25 cellular contexts compared by ENCODE assay signal in the genomic region with DNA sequence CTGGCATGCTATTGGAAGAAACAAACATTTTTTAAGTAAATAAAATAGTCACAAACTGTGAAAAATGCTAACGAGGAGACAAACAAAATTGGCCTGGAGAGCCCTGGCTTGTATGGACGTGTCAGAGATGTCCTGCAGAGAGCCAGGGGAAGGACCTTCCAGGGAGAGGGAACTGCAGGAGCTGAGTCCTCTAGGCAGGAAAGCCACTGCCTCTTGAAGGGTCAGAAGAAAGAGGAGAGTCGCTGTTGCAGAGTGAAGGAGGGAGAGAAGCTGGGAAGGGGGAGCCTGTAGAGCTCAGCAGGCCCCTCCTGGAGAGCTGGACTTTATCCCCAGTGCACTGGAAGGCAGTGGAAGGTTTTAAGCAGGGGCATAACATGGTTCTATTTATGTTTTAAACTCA.
"Had no signal": no experiment of that assay in that cellular context is flagged by ENCODE, and none has a peak within 500 bp of the region (broad histone marks: within the 10 kb centered on the region; RNA-seq: fewer than 3 reads in every experiment).

No MANE protein-coding gene starts in this region.

- FAIRE-seq: endometrium, islet of Langerhans had no signal

- H3K9me3 ChIP-seq: breast epithelium, esophagus squamous epithelium, left lung, ovary, right lobe of liver, upper lobe of right lung had no signal

- H3K27ac ChIP-seq: breast epithelium, epithelial cell of prostate, esophagus squamous epithelium, left lung, ovary, right lobe of liver, upper lobe of right lung had no signal

- H3K36me3 ChIP-seq: breast epithelium, left lung, ovary, right lobe of liver, upper lobe of right lung had no signal

- H3K36me3 Mint-ChIP-seq: activated CD8-positive, alpha-beta memory T cell treated with anti-CD3 and anti-CD28 coated beads, Interleukin-2, amount 10 ng/mL, durations not matched to agents 7 days and 5 days; activated naive CD4-positive, alpha-beta T cell treated with anti-CD3 and anti-CD28 coated beads, Interleukin-2, amount 50 U/mL, for 72 hours had no signal

- ATAC-seq: activated CD4-positive, alpha-beta T cell treated with anti-CD3 and anti-CD28 coated beads for 36 hours; activated CD8-positive, alpha-beta memory T cell treated with anti-CD3 and anti-CD28 coated beads, Interleukin-2, amount 10 ng/mL, durations not matched to agents 7 days and 5 days; activated CD8-positive, alpha-beta T cell treated with anti-CD3 and anti-CD28 coated beads, Interleukin-2, amount 10 ng/mL, durations not matched to agents 7 days and 5 days; activated naive CD4-positive, alpha-beta T cell treated with anti-CD3 and anti-CD28 coated beads, Interleukin-2, amount 50 U/mL, for 72 hours; left lung; right lobe of liver; upper lobe of right lung had no signal

- H3K4me3 ChIP-seq: breast epithelium, esophagus squamous epithelium, left lung, lung, ovary, right lobe of liver, upper lobe of right lung had no signal

- H3K27ac Mint-ChIP-seq: activated CD4-positive, alpha-beta T cell treated with anti-CD3 and anti-CD28 coated beads for 36 hours; activated CD8-positive, alpha-beta memory T cell treated with anti-CD3 and anti-CD28 coated beads, Interleukin-2, amount 10 ng/mL, durations not matched to agents 7 days and 5 days; activated CD8-positive, alpha-beta T cell treated with anti-CD3 and anti-CD28 coated beads, Interleukin-2, amount 10 ng/mL, durations not matched to agents 7 days and 5 days; activated naive CD4-positive, alpha-beta T cell treated with anti-CD3 and anti-CD28 coated beads, Interleukin-2, amount 50 U/mL, for 72 hours; dendritic cell treated with granulocyte-macrophage colony-stimulating factor and Interleukin-4, amounts not matched to agents 40 ng/mL and 50 ng/mL, for 4 days; nephron progenitor cell; progenitor cell of endocrine pancreas; stimulated activated naive CD8-positive, alpha-beta T cell treated with anti-CD3 and anti-CD28 coated beads, Interleukin-15, Interleukin-2, amounts not matched to agents 100 ng/mL and 50 ng/mL, for 24 hours had no signal

- H3K4me3 Mint-ChIP-seq: activated CD4-positive, alpha-beta T cell treated with anti-CD3 and anti-CD28 coated beads for 36 hours; activated CD8-positive, alpha-beta memory T cell treated with anti-CD3 and anti-CD28 coated beads, Interleukin-2, amount 10 ng/mL, durations not matched to agents 7 days and 5 days; activated CD8-positive, alpha-beta T cell treated with anti-CD3 and anti-CD28 coated beads, Interleukin-2, amount 10 ng/mL, durations not matched to agents 7 days and 5 days; dendritic cell treated with granulocyte-macrophage colony-stimulating factor and Interleukin-4, amounts not matched to agents 40 ng/mL and 50 ng/mL, for 4 days; nephron progenitor cell; stimulated activated naive CD8-positive, alpha-beta T cell treated with anti-CD3 and anti-CD28 coated beads, Interleukin-15, Interleukin-2, amounts not matched to agents 100 ng/mL and 50 ng/mL, for 24 hours had no signal

- H3K27me3 Mint-ChIP-seq: activated CD4-positive, alpha-beta T cell treated with anti-CD3 and anti-CD28 coated beads for 36 hours; activated CD8-positive, alpha-beta memory T cell treated with anti-CD3 and anti-CD28 coated beads, Interleukin-2, amount 10 ng/mL, durations not matched to agents 7 days and 5 days; dendritic cell treated with granulocyte-macrophage colony-stimulating factor and Interleukin-4, amounts not matched to agents 40 ng/mL and 50 ng/mL, for 4 days; stimulated activated naive CD8-positive, alpha-beta T cell treated with anti-CD3 and anti-CD28 coated beads, Interleukin-15, Interleukin-2, amounts not matched to agents 100 ng/mL and 50 ng/mL, for 24 hours had no signal

- H3K4me1 ChIP-seq: breast epithelium, esophagus squamous epithelium, left lung, right lobe of liver, upper lobe of right lung had no signal

- DNase-seq: activated CD4-positive, alpha-beta T cell treated with anti-CD3 and anti-CD28 coated beads for 36 hours; activated CD4-positive, CD25-positive, alpha-beta regulatory T cell; activated CD8-positive, alpha-beta memory T cell treated with anti-CD3 and anti-CD28 coated beads, Interleukin-2, amount 10 ng/mL, durations not matched to agents 7 days and 5 days; activated CD8-positive, alpha-beta T cell treated with anti-CD3 and anti-CD28 coated beads, Interleukin-2, amount 10 ng/mL, durations not matched to agents 7 days and 5 days; activated naive CD4-positive, alpha-beta T cell; activated T-cell treated with anti-CD3 and anti-CD28 coated beads, Interleukin-2, amount 50 U/mL, for 48 hours; central memory CD4-positive, alpha-beta T cell; esophagus squamous epithelium; foreskin melanocyte; left lung; nephron progenitor cell; ovary; right lobe of liver; stimulated activated CD4-positive, alpha-beta T cell treated with anti-CD3 and anti-CD28 coated beads, Interleukin-2, amount 100 ng/mL, for 48 hours; substantia nigra; upper lobe of right lung had no signal

- H3K27me3 ChIP-seq: breast epithelium, esophagus squamous epithelium, left lung, ovary, right lobe of liver, upper lobe of right lung had no signal

- H3K9me3 Mint-ChIP-seq: activated naive CD4-positive, alpha-beta T cell treated with anti-CD3 and anti-CD28 coated beads, Interleukin-2, amount 50 U/mL, for 72 hours; dendritic cell treated with granulocyte-macrophage colony-stimulating factor and Interleukin-4, amounts not matched to agents 40 ng/mL and 50 ng/mL, for 4 days; nephron progenitor cell; stimulated activated naive CD8-positive, alpha-beta T cell treated with anti-CD3 and anti-CD28 coated beads, Interleukin-15, Interleukin-2, amounts not matched to agents 100 ng/mL and 50 ng/mL, for 24 hours had no signal

- H3K4me1 Mint-ChIP-seq: activated CD4-positive, alpha-beta T cell treated with anti-CD3 and anti-CD28 coated beads for 36 hours; activated CD8-positive, alpha-beta memory T cell treated with anti-CD3 and anti-CD28 coated beads, Interleukin-2, amount 10 ng/mL, durations not matched to agents 7 days and 5 days had no signal
